Comparison of ENCODE assay signal across 8 cellular contexts in the genomic region with DNA sequence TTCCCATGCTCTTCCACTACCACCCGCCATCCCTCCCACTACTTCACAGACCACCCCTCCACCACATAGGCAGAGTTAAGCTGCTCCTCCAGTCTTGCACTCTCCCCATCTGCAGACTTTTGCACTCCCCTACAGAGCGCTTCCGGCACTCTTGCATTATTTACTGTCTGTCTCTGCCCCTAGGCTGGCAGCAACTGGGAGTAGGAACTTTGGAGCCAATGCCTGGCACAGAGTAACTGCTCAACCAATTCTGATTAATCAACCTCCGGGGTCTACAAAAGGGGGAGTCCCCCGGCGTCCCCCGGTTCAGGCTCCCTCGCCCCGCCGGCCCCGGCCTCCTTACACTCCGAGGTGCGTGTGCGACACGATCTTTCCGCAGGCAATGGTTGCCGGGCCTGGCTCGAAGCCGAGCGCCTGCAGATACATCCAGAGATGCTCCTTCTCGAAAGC. TPM values are rescaled to one million over a fixed set of nuclear protein-coding genes. Genes with fewer than 3 reads are reported as not detected.
DNase-seq lines count a peak whose midpoint lies in the region; ATAC-seq and TF ChIP-seq lines count a peak whose summit lies in the region.

No MANE protein-coding gene starts in this region.

- ATAC-seq in HG02623 (IDR thresholded peaks at IDR 0.05; ENCODE audit: unreplicated experiment) (peak; percentile 17), esophagus mucosa (peak; percentile 45)

- no peaks in the 10 kb centered on the region for H3K9me3 Mint-ChIP-seq in nephron

- H3K4me3 Mint-ChIP-seq in nephron = peak overlapping the region; percentile 97 to 98 (median 98)

- no peaks in the 10 kb centered on the region for H3K27me3 Mint-ChIP-seq in nephron (ENCODE audit: low read depth)

- peak overlapping the region; percentile 75 to 95 (median 89) for H3K27ac Mint-ChIP-seq in nephron

- DNase-seq in NCI-H2081 (lab: John Stamatoyannopoulos, UW) = peak; percentile 43 to 65
- DNase-seq in NCI-H2081 treated with DMSO at 0.1 percent for 48 hours (lab: John Stamatoyannopoulos, UW) = no peak
- peak; percentile 23 for DNase-seq in NCI-H146 treated with DMSO at 0.1 percent for 48 hours (lab: John Stamatoyannopoulos, UW; ENCODE audit: unreplicated experiment)
- peak; percentile 26 for DNase-seq in activated CD8-positive, alpha-beta memory T cell treated with anti-CD3 and anti-CD28 coated beads, Interleukin-2, amount 50 U/mL, for 4 hours
- no peak for DNase-seq in GM19238 (ENCODE audit: insufficient read length, low spot score)

- TF ChIP-seq CTCF in nephron (IDR thresholded peaks at IDR 0.05; ENCODE audit: unreplicated experiment in 3 of 3) = no peak

- H3K4me1 Mint-ChIP-seq in nephron = peaks cover 30% of the 10 kb centered on the region

- peaks cover 16% of the 10 kb centered on the region for H3K36me3 Mint-ChIP-seq in nephron (ENCODE audit: low read depth)

RNA-seq across cellular contexts. Expression of a gene that starts 0.5 kb away (rescaled TPM):
- total RNA-seq in esophagus mucosa = 5.6 TPM

RNA-seq across cellular contexts. Expression of a gene that starts 25.1 kb away (rescaled TPM):
- total RNA-seq in esophagus mucosa = 19.1 TPM

RNA-seq across cellular contexts. Expression of a gene that starts 53.0 kb away (rescaled TPM):
- 56.1 TPM for total RNA-seq in esophagus mucosa

Comparison
In these comparisons a context has a peak if more than half of its experiments do, and no peak if none do; other contexts are left out.
1. DNase-seq: peak in NCI-H2081 (2 of 2), NCI-H146 treated with DMSO at 0.1 percent for 48 hours (single experiment) and activated CD8-positive, alpha-beta memory T cell treated with anti-CD3 and anti-CD28 coated beads, Interleukin-2, amount 50 U/mL, for 4 hours (single experiment); none in NCI-H2081 treated with DMSO at 0.1 percent for 48 hours (single experiment) and GM19238 (single experiment).